Comparison of ENCODE assay signal across 10 cellular contexts in genomic region chr20:46004813-46005505, GRCh38. TPM values are rescaled to one million over a fixed set of nuclear protein-coding genes. Genes with fewer than 3 reads are reported as not detected.
DNase-seq lines count a peak whose midpoint lies in the region; ATAC-seq and TF ChIP-seq lines count a peak whose summit lies in the region.
"Had no signal": no experiment of that assay in that cellular context is flagged by ENCODE, and none has a peak within 500 bp of the region (broad histone marks: within the 10 kb centered on the region; RNA-seq: fewer than 3 reads in every experiment).

No MANE protein-coding gene starts in this region.

- BruUV-seq in MCF 10A (replicated peaks; lab: Mats Ljungman, UMichigan): no TSS peak

- peaks cover 7% of the 10 kb centered on the region for H3K4me1 Mint-ChIP-seq in MCF 10A (ENCODE audit: insufficient read depth, unreplicated experiment)

- H3K27me3 Mint-ChIP-seq in MCF 10A (ENCODE audit: insufficient read depth, unreplicated experiment): no peaks in the 10 kb centered on the region

- H3K36me3 Mint-ChIP-seq in MCF 10A (ENCODE audit: insufficient read depth, unreplicated experiment): peaks cover 7% of the 10 kb centered on the region

- intact Hi-C loops in MCF 10A (cut with micrococcal nuclease): no loop called here
- intact Hi-C loops in breast epithelium (cut with DNase I; ENCODE audit: low total_unique reads): no loop called here
- intact Hi-C loops in left ventricle myocardium superior (cut with micrococcal nuclease): no loop called here

- H3K4me1 ChIP-seq in breast epithelium (no peaks in the 10 kb centered on the region), upper lobe of left lung (peaks cover 19 to 38% (median 22%) of the 10 kb centered on the region in 4 donors)

- no peak overlapping the region for H3K4me3 Mint-ChIP-seq in MCF 10A (ENCODE audit: unreplicated experiment)

- ATAC-seq in left ventricle myocardium superior (peak; percentile 82), upper lobe of left lung (ENCODE audit: low FRiP score in 2 of 2) (peak; percentile 35 to 84), GM21529 (IDR thresholded peaks at IDR 0.05; ENCODE audit: unreplicated experiment) (no peak), GM18517 (IDR thresholded peaks at IDR 0.05; ENCODE audit: unreplicated experiment) (no peak)

- peak; percentile 37 for DNase-seq in MCF 10A (ENCODE audit: unreplicated experiment)
- DNase-seq in breast epithelium (ENCODE audit: low spot score in 2 of 2): no peak
- DNase-seq in SIG-M5 (lab: John Stamatoyannopoulos, UW): peak; percentile 83
- no peak for DNase-seq in left ventricle myocardium superior
- peak in 1 of 2 donors; percentile 77 for DNase-seq in upper lobe of left lung
- no peak for DNase-seq in NCI-H446 treated with DMSO at 0.1 percent for 48 hours (lab: John Stamatoyannopoulos, UW)
- DNase-seq: activated CD4-positive, alpha-beta T cell treated with anti-CD3 and anti-CD28 coated beads for 4 hours; stimulated activated CD4-positive, alpha-beta T cell treated with anti-CD3 and anti-CD28 coated beads, Interleukin-12 subunit alpha, Interleukin-12 subunit beta, amount 100 ng/mL, for 4 hours had no signal

- H3K36me3 ChIP-seq in breast epithelium (no peaks in the 10 kb centered on the region), upper lobe of left lung (no peaks in the 10 kb centered on the region)

- H3K27me3 ChIP-seq in breast epithelium (peaks cover 0 to 43% of the 10 kb centered on the region in 2 donors), upper lobe of left lung (peaks cover 0 to 4% (median 0%) of the 10 kb centered on the region in 4 donors)

- no peak overlapping the region for H3K27ac ChIP-seq in breast epithelium
- peak overlapping the region; percentile 24 to 74 (median 64) for H3K27ac ChIP-seq in upper lobe of left lung

- H3K4me3 ChIP-seq in breast epithelium: no peak overlapping the region
- no peak overlapping the region for H3K4me3 ChIP-seq in upper lobe of left lung

- TF ChIP-seq CTCF in MCF 10A (IDR thresholded peaks at IDR 0.05; ENCODE audit: unreplicated experiment): no peak
- no peak for TF ChIP-seq CTCF in breast epithelium (IDR thresholded peaks at IDR 0.05)
- TF ChIP-seq CTCF in upper lobe of left lung (IDR thresholded peaks at IDR 0.05): no peak

- CTCF ChIA-PET in MCF 10A (lab: Yijun Ruan, JAX): interaction anchor here (0.6 to 3.7 kb wide), 6 partner anchors 9 to 343 kb away, joined by 3 to 30 read pairs (median 4); no protein-coding TSS in a partner anchor

- H3K9me3 ChIP-seq in breast epithelium (no peaks in the 10 kb centered on the region), upper lobe of left lung (no peaks in the 10 kb centered on the region)

- no peak for TF ChIP-seq POLR2A in breast epithelium (IDR thresholded peaks at IDR 0.05)
- peak in 1 of 4 donors; percentile 8 for TF ChIP-seq POLR2A in upper lobe of left lung (IDR thresholded peaks at IDR 0.05)

- TF ChIP-seq EP300 in upper lobe of left lung (IDR thresholded peaks at IDR 0.05): no peak

- POLR2A ChIA-PET in MCF 10A (lab: Yijun Ruan, JAX): interaction anchor here (0.6 to 1.4 kb wide), 6 partner anchors 9 to 685 kb away, joined by 3 to 4 read pairs (median 4); no protein-coding TSS in a partner anchor

- no peaks in the 10 kb centered on the region for H3K9me3 Mint-ChIP-seq in MCF 10A (ENCODE audit: unreplicated experiment)

- no peak overlapping the region for H3K27ac Mint-ChIP-seq in MCF 10A (ENCODE audit: low read depth, unreplicated experiment)

- 18 to 26% methylated on average over 3 of the region's 3 CpGs for WGBS in upper lobe of left lung, 2 donors

RNA-seq across cellular contexts. Expression of gene MMP9, which starts 3.7 kb away (rescaled TPM):
- total RNA-seq in MCF 10A (2022): 0.12 TPM in 1 of 2 replicates, not detected in the other
- total RNA-seq in breast epithelium: 1 to 10 TPM in 2 of 3 donors, under 1 TPM in 1; 0.98 to 7.8 (median 5.9) TPM
- total RNA-seq in left ventricle myocardium superior: 0.64 TPM
- 10 to 100 TPM in 4 of 6 donors, 1 to 10 TPM in 2; 4.2 to 20.8 (median 14.2) TPM for total RNA-seq in upper lobe of left lung

RNA-seq across cellular contexts. Expression of gene SLC12A5, which starts 24.1 kb away (rescaled TPM):
- total RNA-seq in MCF 10A (2022): 0.75 and 0.98 TPM in 2 replicates
- under 1 TPM in 1 of 3 donors, not detected in 2; 0.33 TPM for total RNA-seq in breast epithelium
- total RNA-seq in left ventricle myocardium superior: 1.3 TPM
- total RNA-seq in upper lobe of left lung: 1 to 10 TPM in 1 of 6 donors, under 1 TPM in 1, not detected in 4; 0.69 to 1.3 TPM

RNA-seq across cellular contexts. Expression of gene ZNF335, which starts 33.0 kb away (rescaled TPM):
- total RNA-seq in MCF 10A (2022) (24.2 and 26.9 TPM in 2 replicates), breast epithelium (10 to 100 TPM; 12.6 to 25.9 (median 20.6) TPM), left ventricle myocardium superior (10.0 TPM), upper lobe of left lung (10 to 100 TPM; 17.4 to 41.9 (median 23.0) TPM)

Comparison
In these comparisons a context has a peak if more than half of its experiments do, and no peak if none do; other contexts are left out.
1. DNase-seq: peak in MCF 10A (single experiment) and SIG-M5 (single experiment); none in breast epithelium (0 of 2), left ventricle myocardium superior (single experiment) and NCI-H446 treated with DMSO at 0.1 percent for 48 hours (single experiment).
2. H3K27ac ChIP-seq: peak in upper lobe of left lung (4 of 4); none in breast epithelium (0 of 2).
3. ATAC-seq: peak in left ventricle myocardium superior (single experiment) and upper lobe of left lung (2 of 2); none in GM21529 (single experiment) and GM18517 (single experiment).